ENCODE assay signal across 28 cellular contexts in genomic region chr9:18989865-18990264, GRCh38. TPM values are rescaled to one million over a fixed set of nuclear protein-coding genes. Genes with fewer than 3 reads are reported as not detected.
"Had no signal": no experiment of that assay in that cellular context is flagged by ENCODE, and none has a peak within 500 bp of the region (broad histone marks: within the 10 kb centered on the region; RNA-seq: fewer than 3 reads in every experiment).

No MANE protein-coding gene starts in this region.

- H3K4me3 Mint-ChIP-seq: endodermal cell; naive thymus-derived CD8-positive, alpha-beta T cell; stimulated activated naive B cell treated with anti-CD40 and anti-IgM and Interleukin-4, amounts not matched to agents 10 μg/mL and 1 μg/mL and 100 μg/mL, for 72 hours; stimulated activated naive CD8-positive, alpha-beta T cell treated with anti-CD3 and anti-CD28 coated beads, Interleukin-15, amount 100 ng/mL, for 72 hours had no signal

- H3K27me3 ChIP-seq: heart left ventricle, transverse colon had no signal

- DNase-seq: effector CD4-positive, alpha-beta T cell; endodermal cell; erythroblast; foreskin melanocyte; heart left ventricle; hippocampal formation; kidney glomerular epithelial cell; mammary epithelial cell; naive thymus-derived CD8-positive, alpha-beta T cell; stimulated activated CD4-positive, alpha-beta T cell treated with anti-CD3 and anti-CD28 coated beads, Interleukin-2, amount 100 ng/mL, for 24 hours; stimulated activated CD4-positive, alpha-beta T cell treated with anti-CD3 and anti-CD28 coated beads, Interleukin-4, amount 100 ng/mL, for 4 hours; stimulated activated naive B cell treated with anti-CD40 and anti-IgM and Interleukin-4, amounts not matched to agents 10 μg/mL and 1 μg/mL and 100 μg/mL, for 72 hours; stimulated activated naive CD8-positive, alpha-beta T cell treated with anti-CD3 and anti-CD28 coated beads, Interleukin-15, amount 100 ng/mL, for 72 hours; substantia nigra; transverse colon had no signal

- H3K9me3 ChIP-seq: heart left ventricle, neutrophil, thoracic aorta, transverse colon had no signal

- FAIRE-seq: endothelial cell of umbilical vein, islet of Langerhans had no signal

- H3K4me1 ChIP-seq: heart left ventricle, transverse colon had no signal

- H3K36me3 ChIP-seq: heart left ventricle, neutrophil, thoracic aorta, transverse colon had no signal

- H3K9me3 Mint-ChIP-seq: naive thymus-derived CD8-positive, alpha-beta T cell; stimulated activated naive B cell treated with anti-CD40 and anti-IgM and Interleukin-4, amounts not matched to agents 10 μg/mL and 1 μg/mL and 100 μg/mL, for 72 hours; stimulated activated naive CD8-positive, alpha-beta T cell treated with anti-CD3 and anti-CD28 coated beads, Interleukin-15, amount 100 ng/mL, for 72 hours had no signal

- H3K27ac Mint-ChIP-seq: endodermal cell; naive thymus-derived CD8-positive, alpha-beta T cell; stimulated activated naive B cell treated with anti-CD40 and anti-IgM and Interleukin-4, amounts not matched to agents 10 μg/mL and 1 μg/mL and 100 μg/mL, for 72 hours; stimulated activated naive CD8-positive, alpha-beta T cell treated with anti-CD3 and anti-CD28 coated beads, Interleukin-15, amount 100 ng/mL, for 72 hours had no signal

- H3K27me3 Mint-ChIP-seq: naive thymus-derived CD8-positive, alpha-beta T cell; stimulated activated naive B cell treated with anti-CD40 and anti-IgM and Interleukin-4, amounts not matched to agents 10 μg/mL and 1 μg/mL and 100 μg/mL, for 72 hours; stimulated activated naive CD8-positive, alpha-beta T cell treated with anti-CD3 and anti-CD28 coated beads, Interleukin-15, amount 100 ng/mL, for 72 hours had no signal

- ATAC-seq: heart left ventricle; left lobe of liver; naive thymus-derived CD8-positive, alpha-beta T cell; sciatic nerve; stimulated activated naive B cell treated with anti-CD40 and anti-IgM and Interleukin-4, amounts not matched to agents 10 μg/mL and 1 μg/mL and 100 μg/mL, for 72 hours; stimulated activated naive CD8-positive, alpha-beta T cell treated with anti-CD3 and anti-CD28 coated beads, Interleukin-15, amount 100 ng/mL, for 72 hours had no signal

- H3K4me3 ChIP-seq: coronary artery, heart left ventricle, thoracic aorta, transverse colon had no signal

- H3K27ac ChIP-seq: coronary artery, heart left ventricle, neutrophil, thoracic aorta, transverse colon had no signal

- H3K36me3 Mint-ChIP-seq: naive thymus-derived CD8-positive, alpha-beta T cell; stimulated activated naive B cell treated with anti-CD40 and anti-IgM and Interleukin-4, amounts not matched to agents 10 μg/mL and 1 μg/mL and 100 μg/mL, for 72 hours had no signal

- H3K4me1 Mint-ChIP-seq: endodermal cell; naive thymus-derived CD8-positive, alpha-beta T cell; stimulated activated naive B cell treated with anti-CD40 and anti-IgM and Interleukin-4, amounts not matched to agents 10 μg/mL and 1 μg/mL and 100 μg/mL, for 72 hours; stimulated activated naive CD8-positive, alpha-beta T cell treated with anti-CD3 and anti-CD28 coated beads, Interleukin-15, amount 100 ng/mL, for 72 hours had no signal

RNA-seq across cellular contexts. Expression of gene SAXO1, which starts 43.1 kb away (rescaled TPM):
- total RNA-seq: dermis microvascular lymphatic vessel endothelial cell, endothelial cell of umbilical vein, glomerular endothelial cell, left lobe of liver, mammary epithelial cell, mesenteric fat pad, pulmonary artery endothelial cell, skeletal muscle tissue had no signal
- polyA plus RNA-seq: endothelial cell of umbilical vein, heart left ventricle, mammary epithelial cell, neural cell had no signal
